ENCODE assay signal across 22 cellular contexts in the genomic region with DNA sequence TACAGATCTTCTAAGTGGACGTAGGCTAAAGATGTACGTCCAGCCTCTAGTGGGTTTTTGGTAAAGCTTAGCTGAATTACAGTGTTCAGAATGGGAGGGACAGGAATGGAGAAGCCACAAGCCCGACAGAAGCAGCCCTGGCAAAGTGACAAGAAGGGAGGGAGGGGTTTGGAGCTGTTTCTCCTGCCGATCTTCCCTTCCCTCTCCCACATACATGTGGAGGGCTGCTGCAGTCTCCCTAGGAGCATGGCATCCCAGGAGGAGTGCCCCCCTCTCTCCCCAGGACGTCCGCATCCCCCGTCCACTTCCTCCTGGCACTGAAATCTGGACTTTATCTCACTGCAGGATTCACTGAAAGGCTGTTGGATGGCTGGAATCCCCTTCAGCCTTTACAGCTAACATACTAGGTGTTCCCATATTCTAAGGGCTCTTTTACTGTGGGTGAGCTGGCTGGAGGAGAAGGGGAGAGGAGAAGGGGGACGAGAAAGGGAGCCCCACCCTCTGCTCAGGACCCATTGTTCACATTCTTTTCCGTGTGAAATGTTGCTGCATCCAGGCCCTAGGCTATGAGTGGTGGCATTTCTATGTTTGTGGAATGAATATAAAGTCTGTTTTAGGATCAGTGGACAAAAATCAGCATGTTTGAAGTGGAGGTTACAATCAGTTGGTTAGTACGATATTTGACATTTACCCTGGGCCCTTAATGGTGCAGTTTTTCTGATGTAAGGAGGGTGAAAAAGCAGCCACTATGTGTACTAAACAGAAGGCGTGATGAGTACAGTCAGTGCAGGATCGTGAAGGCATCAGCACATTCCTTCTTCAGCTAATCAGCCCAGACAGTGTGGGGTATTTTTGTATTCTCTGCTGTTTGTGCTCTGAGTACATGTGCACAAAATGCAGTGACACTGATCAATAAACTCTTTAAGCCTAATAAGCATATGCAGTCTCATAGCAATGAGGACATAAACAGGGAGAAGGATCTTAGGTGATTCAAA.
DNase-seq lines count a peak whose midpoint lies in the region; ATAC-seq, FAIRE-seq and TF ChIP-seq lines count a peak whose summit lies in the region.
"Had no signal": no experiment of that assay in that cellular context is flagged by ENCODE, and none has a peak within 500 bp of the region (broad histone marks: within the 10 kb centered on the region; RNA-seq: fewer than 3 reads in every experiment).

No MANE protein-coding gene starts in this region.

- peaks cover 8% of the 10 kb centered on the region for H3K27me3 Mint-ChIP-seq in chondrocyte (ENCODE audit: low read depth)
- H3K27me3 Mint-ChIP-seq in nephron (ENCODE audit: low read depth): peaks cover 24% of the 10 kb centered on the region

- no peak overlapping the region for H3K4me3 ChIP-seq in testis
- H3K4me3 ChIP-seq: right lobe of liver, stomach, upper lobe of right lung had no signal

- intact Hi-C loops in Right ventricle myocardium inferior (cut with DNase I): no loop called here
- intact Hi-C loops in cardiac septum (cut with DNase I): no loop called here
- intact Hi-C loops in testis (cut with DNase I; ENCODE audit: low total_unique reads): loop anchor here (10.0 kb wide), 1 partner anchor 99 kb away; a partner anchor contains a TSS

- TF ChIP-seq CTCF in chondrocyte (IDR thresholded peaks at IDR 0.05): no peak
- TF ChIP-seq CTCF in nephron (IDR thresholded peaks at IDR 0.05; ENCODE audit: unreplicated experiment in 3 of 3): no peak
- TF ChIP-seq CTCF in testis (IDR thresholded peaks at IDR 0.05): no peak

- WGBS in testis, 2 donors: 41 to 43% methylated on average over 12 of the region's 12 CpGs

- H3K9me3 Mint-ChIP-seq in chondrocyte (ENCODE audit: low read depth): no peaks in the 10 kb centered on the region
- H3K9me3 Mint-ChIP-seq in nephron: no peaks in the 10 kb centered on the region
- H3K9me3 Mint-ChIP-seq: activated naive CD4-positive, alpha-beta T cell treated with anti-CD3 and anti-CD28 coated beads, Interleukin-2, amount 50 U/mL, for 24 hours; naive thymus-derived CD8-positive, alpha-beta T cell had no signal

- no peaks in the 10 kb centered on the region for H3K36me3 Mint-ChIP-seq in chondrocyte (ENCODE audit: low read depth)
- no peaks in the 10 kb centered on the region for H3K36me3 Mint-ChIP-seq in nephron (ENCODE audit: low read depth)
- H3K36me3 Mint-ChIP-seq: activated naive CD4-positive, alpha-beta T cell treated with anti-CD3 and anti-CD28 coated beads, Interleukin-2, amount 50 U/mL, for 24 hours had no signal

- no peaks in the 10 kb centered on the region for H3K27me3 ChIP-seq in testis
- H3K27me3 ChIP-seq: right lobe of liver, upper lobe of right lung had no signal

- DNase-seq in Right ventricle myocardium inferior (ENCODE audit: missing footprints): no peak
- no peak for DNase-seq in cardiac septum (ENCODE audit: low spot score)
- DNase-seq in chondrocyte (ENCODE audit: low spot score): no peak
- peak; percentile 42 for DNase-seq in testis
- DNase-seq in NCI-H2029 treated with DMSO at 0.1 percent for 48 hours (lab: John Stamatoyannopoulos, UW): no peak
- DNase-seq in frontal cortex (ENCODE audit: low spot score in 2 of 2): no peak
- DNase-seq: central memory CD4-positive, alpha-beta T cell; dermis blood vessel endothelial cell; H7; Karpas-422; naive thymus-derived CD8-positive, alpha-beta T cell; NCI-H187; NCI-H69; right lobe of liver; stimulated activated CD4-positive, alpha-beta T cell treated with anti-CD3 and anti-CD28 coated beads, Interleukin-15, amount 100 ng/mL, for 24 hours; stomach; upper lobe of right lung had no signal

- no peak for TF ChIP-seq POLR2A in testis (IDR thresholded peaks at IDR 0.05)

- FAIRE-seq in frontal cortex (lab: Jason Lieb, UNC): no peak

- H3K27ac ChIP-seq in testis: peak overlapping the region in 1 of 2 donors; percentile 41
- H3K27ac ChIP-seq: parathyroid adenoma, right lobe of liver, stomach, upper lobe of right lung had no signal

- H3K4me1 Mint-ChIP-seq in chondrocyte (ENCODE audit: low read depth): peaks cover 16% of the 10 kb centered on the region
- no peaks in the 10 kb centered on the region for H3K4me1 Mint-ChIP-seq in nephron
- H3K4me1 Mint-ChIP-seq: activated naive CD4-positive, alpha-beta T cell treated with anti-CD3 and anti-CD28 coated beads, Interleukin-2, amount 50 U/mL, for 24 hours; B cell; naive thymus-derived CD8-positive, alpha-beta T cell had no signal

- no peaks in the 10 kb centered on the region for H3K36me3 ChIP-seq in testis (ENCODE audit: low read depth, missing control alignments)
- H3K36me3 ChIP-seq: right lobe of liver, upper lobe of right lung had no signal

- peak; percentile 16 for ATAC-seq in Right ventricle myocardium inferior
- ATAC-seq in GM18909 (IDR thresholded peaks at IDR 0.05; ENCODE audit: poor library complexity, unreplicated experiment): no peak
- ATAC-seq: naive thymus-derived CD8-positive, alpha-beta T cell; right lobe of liver; upper lobe of right lung had no signal

- H3K9me3 ChIP-seq in testis: no peaks in the 10 kb centered on the region
- H3K9me3 ChIP-seq: right lobe of liver, stomach, upper lobe of right lung had no signal

- H3K27ac Mint-ChIP-seq in chondrocyte (ENCODE audit: unreplicated experiment): peak overlapping the region; percentile 69
- peak overlapping the region; percentile 37 to 78 (median 71) for H3K27ac Mint-ChIP-seq in nephron
- H3K27ac Mint-ChIP-seq: activated naive CD4-positive, alpha-beta T cell treated with anti-CD3 and anti-CD28 coated beads, Interleukin-2, amount 50 U/mL, for 24 hours; B cell had no signal

- peaks cover 12% of the 10 kb centered on the region for H3K4me1 ChIP-seq in testis
- H3K4me1 ChIP-seq: parathyroid adenoma, right lobe of liver, stomach, upper lobe of right lung had no signal

- no peak overlapping the region for H3K4me3 Mint-ChIP-seq in chondrocyte (ENCODE audit: unreplicated experiment)
- no peak overlapping the region for H3K4me3 Mint-ChIP-seq in nephron
- H3K4me3 Mint-ChIP-seq: activated naive CD4-positive, alpha-beta T cell treated with anti-CD3 and anti-CD28 coated beads, Interleukin-2, amount 50 U/mL, for 24 hours; B cell; naive thymus-derived CD8-positive, alpha-beta T cell had no signal
